In the genomic region with DNA sequence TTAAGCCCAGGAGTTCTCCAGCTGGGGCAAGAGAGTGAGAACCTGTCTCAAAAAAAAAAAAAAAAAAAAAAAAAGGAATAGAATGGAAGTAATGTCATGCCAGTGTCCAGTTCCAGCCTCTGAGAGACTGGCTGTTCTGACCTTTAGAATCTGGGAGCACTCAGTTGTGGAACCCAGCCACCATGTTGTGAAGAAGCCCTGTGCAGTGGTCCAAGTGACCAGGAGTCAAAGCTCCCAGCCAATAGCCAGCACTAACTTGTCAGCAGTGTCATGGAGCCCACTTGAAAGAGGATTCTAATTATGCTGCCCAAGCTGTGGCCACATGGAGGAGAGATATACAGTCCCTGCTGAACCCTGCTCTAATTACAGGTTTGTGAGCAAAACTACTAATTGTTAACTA, we compare ENCODE assay signal across 26 cellular contexts. TPM values are rescaled to one million over a fixed set of nuclear protein-coding genes. Genes with fewer than 3 reads are reported as not detected.
"Had no signal": no experiment of that assay in that cellular context is flagged by ENCODE, and none has a peak within 500 bp of the region (broad histone marks: within the 10 kb centered on the region; RNA-seq: fewer than 3 reads in every experiment).

No MANE protein-coding gene starts in this region.

- H3K27me3 Mint-ChIP-seq: stimulated activated naive B cell treated with anti-CD40 and anti-IgM and Interleukin-4, amounts not matched to agents 10 μg/mL and 1 μg/mL and 100 μg/mL, for 72 hours had no signal

- H3K9me3 Mint-ChIP-seq: natural killer cell treated with Interleukin-12 subunit alpha and Interleukin-12 subunit beta and Interleukin-15 and Interleukin-18, amount 100 ng/mL, for 72 hours had no signal

- H3K27ac ChIP-seq: hepatocyte, left ventricle myocardium inferior, pancreas, prostate gland, skin epidermis, stomach, upper lobe of left lung, vagina had no signal

- DNase-seq: islet precursor cell; left ventricle myocardium inferior; midbrain; mucosa of descending colon; naive thymus-derived CD4-positive, alpha-beta T cell; pancreas; posterior cingulate gyrus; retina; right cardiac atrium; stimulated activated CD4-positive, alpha-beta T cell treated with anti-CD3 and anti-CD28 coated beads, Interleukin-12 subunit alpha, Interleukin-12 subunit beta, amount 100 ng/mL, for 4 hours; stimulated activated CD4-positive, alpha-beta T cell treated with anti-CD3 and anti-CD28 coated beads, Interleukin-15, amount 100 ng/mL, for 24 hours; stimulated activated CD4-positive, alpha-beta T cell treated with anti-CD3 and anti-CD28 coated beads, Interleukin-2, amount 100 ng/mL, for 24 hours; stimulated activated CD4-positive, alpha-beta T cell treated with anti-CD3 and anti-CD28 coated beads, Interleukin-4, amount 100 ng/mL, for 1 hour; stimulated activated naive B cell treated with anti-CD40 and anti-IgM and Interleukin-4, amounts not matched to agents 10 μg/mL and 1 μg/mL and 100 μg/mL, for 72 hours; stimulated activated naive CD8-positive, alpha-beta T cell treated with anti-CD3 and anti-CD28 coated beads, Interleukin-15, Interleukin-2, amounts not matched to agents 100 U/mL and 50 U/mL, for 24 hours; stomach; upper lobe of left lung had no signal

- H3K9me3 ChIP-seq: left ventricle myocardium inferior, mucosa of descending colon, pancreas, prostate gland, stomach, thoracic aorta, tibial nerve, upper lobe of left lung, vagina had no signal

- FAIRE-seq: pancreas had no signal

- H3K27ac Mint-ChIP-seq: natural killer cell treated with Interleukin-12 subunit alpha and Interleukin-12 subunit beta and Interleukin-15 and Interleukin-18, amount 100 ng/mL, for 72 hours; stimulated activated naive B cell treated with anti-CD40 and anti-IgM and Interleukin-4, amounts not matched to agents 10 μg/mL and 1 μg/mL and 100 μg/mL, for 72 hours had no signal

- H3K79me2 ChIP-seq: hepatocyte had no signal

- H3K4me2 ChIP-seq: hepatocyte had no signal

- H3K4me3 ChIP-seq: hepatocyte, left ventricle myocardium inferior, lung, mucosa of descending colon, pancreas, prostate gland, skin epidermis, stomach, thoracic aorta, tibial nerve, upper lobe of left lung, vagina had no signal

- H3K4me3 Mint-ChIP-seq: naive thymus-derived CD4-positive, alpha-beta T cell; natural killer cell treated with Interleukin-12 subunit alpha and Interleukin-12 subunit beta and Interleukin-15 and Interleukin-18, amount 100 ng/mL, for 72 hours; stimulated activated naive B cell treated with anti-CD40 and anti-IgM and Interleukin-4, amounts not matched to agents 10 μg/mL and 1 μg/mL and 100 μg/mL, for 72 hours had no signal

- H2AFZ ChIP-seq: hepatocyte had no signal

- H3K36me3 Mint-ChIP-seq: natural killer cell treated with Interleukin-12 subunit alpha and Interleukin-12 subunit beta and Interleukin-15 and Interleukin-18, amount 100 ng/mL, for 72 hours; stimulated activated naive B cell treated with anti-CD40 and anti-IgM and Interleukin-4, amounts not matched to agents 10 μg/mL and 1 μg/mL and 100 μg/mL, for 72 hours had no signal

- H3K4me1 ChIP-seq: prostate gland, upper lobe of left lung, vagina had no signal

- H3K36me3 ChIP-seq: left ventricle myocardium inferior, prostate gland, thoracic aorta, tibial nerve, upper lobe of left lung had no signal

- H3K4me1 Mint-ChIP-seq: stimulated activated naive B cell treated with anti-CD40 and anti-IgM and Interleukin-4, amounts not matched to agents 10 μg/mL and 1 μg/mL and 100 μg/mL, for 72 hours had no signal

- ATAC-seq: mucosa of descending colon; naive thymus-derived CD4-positive, alpha-beta T cell; natural killer cell treated with Interleukin-12 subunit alpha and Interleukin-12 subunit beta and Interleukin-15 and Interleukin-18, amount 100 ng/mL, for 72 hours; pancreas; stimulated activated naive B cell treated with anti-CD40 and anti-IgM and Interleukin-4, amounts not matched to agents 10 μg/mL and 1 μg/mL and 100 μg/mL, for 72 hours; stimulated activated naive CD8-positive, alpha-beta T cell treated with anti-CD3 and anti-CD28 coated beads, Interleukin-15, Interleukin-2, amounts not matched to agents 100 U/mL and 50 U/mL, for 24 hours had no signal

- H3K27me3 ChIP-seq: hepatocyte, pancreas, stomach, tibial nerve, upper lobe of left lung, vagina had no signal

RNA-seq across cellular contexts. Expression of gene CLEC3B, which starts 55.4 kb away (rescaled TPM):
- total RNA-seq: kidney epithelial cell; natural killer cell treated with Interleukin-12 subunit alpha and Interleukin-12 subunit beta and Interleukin-15 and Interleukin-18, amount 100 ng/mL, for 72 hours had no signal
- polyA plus RNA-seq: naive thymus-derived CD4-positive, alpha-beta T cell had no signal
